15 cellular contexts compared by ENCODE assay signal in genomic region chr2:117537030-117537429, GRCh38.
"Had no signal": no experiment of that assay in that cellular context is flagged by ENCODE, and none has a peak within 500 bp of the region (broad histone marks: within the 10 kb centered on the region; RNA-seq: fewer than 3 reads in every experiment).

No MANE protein-coding gene starts in this region.

- DNase-seq: activated CD4-positive, alpha-beta memory T cell treated with anti-CD3 and anti-CD28 coated beads, Interleukin-2, amount 10 ng/mL, durations not matched to agents 7 days and 5 days; activated CD4-positive, alpha-beta T cell treated with anti-CD3 and anti-CD28 coated beads for 4 hours; activated effector memory CD4-positive, alpha-beta T cell treated with Interleukin-2 at 50 U/mL for 16 hours; activated T-cell treated with anti-CD3 and anti-CD28 coated beads, Interleukin-2, amount 50 U/mL, for 4 hours; esophagus squamous epithelium; kidney glomerular epithelial cell; midbrain; naive B cell; pancreas; stimulated activated CD4-positive, alpha-beta T cell treated with anti-CD3 and anti-CD28 coated beads, Interleukin-1b, Interleukin-23, amount 100 ng/mL, for 48 hours; stimulated activated naive CD8-positive, alpha-beta T cell treated with anti-CD3 and anti-CD28 coated beads, Interleukin-15, amount 100 ng/mL, for 72 hours; T-helper 1 cell; T1000 had no signal

- H3K27ac Mint-ChIP-seq: activated CD4-positive, alpha-beta memory T cell treated with anti-CD3 and anti-CD28 coated beads, Interleukin-2, amount 10 ng/mL, durations not matched to agents 7 days and 5 days; activated naive CD4-positive, alpha-beta T cell treated with anti-CD3 and anti-CD28 coated beads, Interleukin-2, amount 50 U/mL, for 24 hours; naive B cell; stimulated activated naive CD8-positive, alpha-beta T cell treated with anti-CD3 and anti-CD28 coated beads, Interleukin-15, amount 100 ng/mL, for 72 hours; type B pancreatic cell had no signal

- ATAC-seq: activated T-cell treated with anti-CD3 and anti-CD28 coated beads, Interleukin-2, amount 50 U/mL, for 4 hours; pancreas; stimulated activated naive CD8-positive, alpha-beta T cell treated with anti-CD3 and anti-CD28 coated beads, Interleukin-15, amount 100 ng/mL, for 72 hours had no signal

- H3K36me3 Mint-ChIP-seq: activated naive CD4-positive, alpha-beta T cell treated with anti-CD3 and anti-CD28 coated beads, Interleukin-2, amount 50 U/mL, for 24 hours; naive B cell; type B pancreatic cell had no signal

- H3K9me3 ChIP-seq: esophagus squamous epithelium, pancreas had no signal

- H3K4me3 Mint-ChIP-seq: activated CD4-positive, alpha-beta memory T cell treated with anti-CD3 and anti-CD28 coated beads, Interleukin-2, amount 10 ng/mL, durations not matched to agents 7 days and 5 days; activated naive CD4-positive, alpha-beta T cell treated with anti-CD3 and anti-CD28 coated beads, Interleukin-2, amount 50 U/mL, for 24 hours; activated T-cell treated with anti-CD3 and anti-CD28 coated beads, Interleukin-2, amount 50 U/mL, for 4 hours; naive B cell; stimulated activated naive CD8-positive, alpha-beta T cell treated with anti-CD3 and anti-CD28 coated beads, Interleukin-15, amount 100 ng/mL, for 72 hours; type B pancreatic cell had no signal

- H3K4me1 Mint-ChIP-seq: activated CD4-positive, alpha-beta memory T cell treated with anti-CD3 and anti-CD28 coated beads, Interleukin-2, amount 10 ng/mL, durations not matched to agents 7 days and 5 days; activated naive CD4-positive, alpha-beta T cell treated with anti-CD3 and anti-CD28 coated beads, Interleukin-2, amount 50 U/mL, for 24 hours; naive B cell; stimulated activated naive CD8-positive, alpha-beta T cell treated with anti-CD3 and anti-CD28 coated beads, Interleukin-15, amount 100 ng/mL, for 72 hours had no signal

- H3K27ac ChIP-seq: esophagus squamous epithelium, pancreas had no signal

- H3K4me1 ChIP-seq: esophagus squamous epithelium, pancreas had no signal

- H3K9me3 Mint-ChIP-seq: activated naive CD4-positive, alpha-beta T cell treated with anti-CD3 and anti-CD28 coated beads, Interleukin-2, amount 50 U/mL, for 24 hours; type B pancreatic cell had no signal

- H3K27me3 ChIP-seq: esophagus squamous epithelium, pancreas had no signal

- H3K36me3 ChIP-seq: esophagus squamous epithelium, pancreas had no signal

- H3K27me3 Mint-ChIP-seq: activated CD4-positive, alpha-beta memory T cell treated with anti-CD3 and anti-CD28 coated beads, Interleukin-2, amount 10 ng/mL, durations not matched to agents 7 days and 5 days; activated naive CD4-positive, alpha-beta T cell treated with anti-CD3 and anti-CD28 coated beads, Interleukin-2, amount 50 U/mL, for 24 hours; naive B cell; stimulated activated naive CD8-positive, alpha-beta T cell treated with anti-CD3 and anti-CD28 coated beads, Interleukin-15, amount 100 ng/mL, for 72 hours; type B pancreatic cell had no signal

- H3K4me3 ChIP-seq: esophagus squamous epithelium, pancreas had no signal
